18 cellular contexts compared by ENCODE assay signal in genomic region chr20:4626228-4626627, GRCh38.
"Had no signal": no experiment of that assay in that cellular context is flagged by ENCODE, and none has a peak within 500 bp of the region (broad histone marks: within the 10 kb centered on the region; RNA-seq: fewer than 3 reads in every experiment).

No MANE protein-coding gene starts in this region.

- H3K27ac ChIP-seq: heart left ventricle, ovary, suprapubic skin, tibial artery, upper lobe of left lung, uterus had no signal

- DNase-seq: effector CD4-positive, alpha-beta T cell; endodermal cell; foreskin melanocyte; heart left ventricle; hippocampal formation; kidney glomerular epithelial cell; natural killer cell; ovary; right cardiac atrium; small intestine; stimulated activated CD4-positive, alpha-beta T cell treated with anti-CD3 and anti-CD28 coated beads, Interleukin-12 subunit alpha, Interleukin-12 subunit beta, amount 100 ng/mL, for 4 hours; stimulated activated naive CD4-positive, alpha-beta T cell treated with Interleukin-2 at 50 U/mL for 16 hours; tibial artery; upper lobe of left lung; uterus had no signal

- H3K4me3 ChIP-seq: heart left ventricle, ovary, suprapubic skin, tibial artery, upper lobe of left lung, uterus had no signal

- H3K4me1 ChIP-seq: heart left ventricle, suprapubic skin, tibial artery, upper lobe of left lung, uterus had no signal

- H3K27me3 ChIP-seq: ovary, upper lobe of left lung, uterus had no signal

- H3K9me3 ChIP-seq: suprapubic skin, upper lobe of left lung, uterus had no signal

- FAIRE-seq: colon, islet of Langerhans, small intestine had no signal

- ATAC-seq: heart left ventricle, natural killer cell, right cardiac atrium had no signal

- H3K36me3 ChIP-seq: heart left ventricle, ovary, suprapubic skin, tibial artery, upper lobe of left lung, uterus had no signal
